10 cellular contexts compared by ENCODE assay signal in the genomic region with DNA sequence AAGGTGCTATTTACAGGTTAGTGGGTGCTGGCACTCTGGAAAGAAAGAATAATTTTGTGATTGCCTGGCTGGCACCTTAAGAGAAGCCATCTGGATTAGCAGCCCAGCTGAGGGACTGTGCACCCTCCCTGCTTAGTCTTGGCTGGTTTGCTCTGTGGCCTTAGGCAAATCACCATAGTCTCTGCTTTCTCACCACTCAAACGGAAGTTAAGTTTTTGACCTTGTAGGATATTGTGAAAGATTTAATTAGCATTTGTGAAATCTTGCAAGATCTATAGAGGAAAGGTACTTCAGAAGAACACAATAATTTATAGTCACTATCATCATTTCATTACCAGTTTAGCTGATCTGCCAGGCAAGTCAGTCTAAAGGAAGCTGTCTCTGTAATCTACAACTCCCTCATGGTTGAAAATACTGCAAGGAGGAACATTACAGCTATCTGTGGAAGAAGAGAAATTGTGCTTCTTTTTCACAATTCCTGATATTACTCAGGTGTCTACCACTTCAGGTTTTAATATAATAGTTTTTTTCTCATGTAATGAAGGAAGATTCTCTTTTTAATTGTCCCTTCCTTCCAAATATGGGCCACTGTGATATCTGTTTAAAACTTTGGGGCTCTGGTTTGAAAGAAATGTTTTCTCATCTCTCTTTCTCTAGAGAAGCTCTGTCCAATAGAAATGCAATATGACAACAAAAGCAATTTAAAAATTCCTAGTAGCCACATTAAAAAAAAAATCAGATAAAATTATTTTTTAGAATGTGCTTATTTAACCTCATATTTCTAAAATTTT.
DNase-seq lines count a peak whose midpoint lies in the region; ATAC-seq, FAIRE-seq and TF ChIP-seq lines count a peak whose summit lies in the region.
"Had no signal": no experiment of that assay in that cellular context is flagged by ENCODE, and none has a peak within 500 bp of the region (broad histone marks: within the 10 kb centered on the region; RNA-seq: fewer than 3 reads in every experiment).

No MANE protein-coding gene starts in this region.

- H3K9me3 Mint-ChIP-seq in activated naive CD8-positive, alpha-beta T cell treated with anti-CD3 and anti-CD28 coated beads, Interleukin-2, amount 50 U/mL, for 24 hours: no peaks in the 10 kb centered on the region

- H3K4me2 ChIP-seq in GM12878 (ENCODE audit: control insufficient read depth, insufficient read depth) (peak overlapping the region; percentile 86), smooth muscle cell (no peak overlapping the region)

- H3K27ac ChIP-seq in GM12878 (ENCODE audit: control insufficient read depth, insufficient read depth) (peak overlapping the region; percentile 60), smooth muscle cell (ENCODE audit: low read depth) (no peak overlapping the region)
- H3K27ac ChIP-seq: skin epidermis had no signal

- TF ChIP-seq CTCF in GM12878 (IDR thresholded peaks at IDR 0.05 in 2 of 3, conservative IDR thresholded peaks at IDR 0.05 in 1 of 3; ENCODE audit: control insufficient read depth in 2 of 3, extremely low read depth in 1 of 3, insufficient read depth in 1 of 3, low read depth in 3 of 3, low read length in 3 of 3) (no peak), smooth muscle cell (IDR thresholded peaks at IDR 0.05; ENCODE audit: borderline replicate concordance, insufficient read depth, poor library complexity, severe bottlenecking) (no peak)

- no peaks in the 10 kb centered on the region for H3K27me3 Mint-ChIP-seq in activated naive CD8-positive, alpha-beta T cell treated with anti-CD3 and anti-CD28 coated beads, Interleukin-2, amount 50 U/mL, for 24 hours

- H2AFZ ChIP-seq in GM12878 (ENCODE audit: control insufficient read depth, low read depth, low read length) (no peak overlapping the region; the same call in 1 of the 2 replicates), smooth muscle cell (ENCODE audit: low read depth) (no peak overlapping the region)

- H3K4me1 ChIP-seq in GM12878 (ENCODE audit: control insufficient read depth, insufficient read depth, low read length) (peaks cover 41% of the 10 kb centered on the region), smooth muscle cell (ENCODE audit: low read depth) (peaks cover 3% of the 10 kb centered on the region)

- no peaks in the 10 kb centered on the region for H3K36me3 Mint-ChIP-seq in activated naive CD8-positive, alpha-beta T cell treated with anti-CD3 and anti-CD28 coated beads, Interleukin-2, amount 50 U/mL, for 24 hours (ENCODE audit: low read depth)

- ATAC-seq in GM18499 (IDR thresholded peaks at IDR 0.05; ENCODE audit: insufficient read depth, unreplicated experiment): peak; percentile 74
- ATAC-seq in GM21367 (IDR thresholded peaks at IDR 0.05; ENCODE audit: unreplicated experiment): peak; percentile 79
- peak; percentile 72 for ATAC-seq in HG03196 (IDR thresholded peaks at IDR 0.05; ENCODE audit: unreplicated experiment)
- peak; percentile 90 for ATAC-seq in GM12878
- ATAC-seq in activated naive CD8-positive, alpha-beta T cell treated with anti-CD3 and anti-CD28 coated beads, Interleukin-2, amount 50 U/mL, for 24 hours: no peak
- ATAC-seq: activated CD4-positive, CD25-positive, alpha-beta regulatory T cell treated with anti-CD3 and anti-CD28 coated beads, Interleukin-2, amount 50 U/mL, for 24 hours had no signal

- POLR2A ChIA-PET in GM12878 (lab: Charles Lee): interaction anchor here (0.5 to 2.3 kb wide), 7 partner anchors 9 to 304 kb away, joined by 3 to 10 read pairs (median 4); no protein-coding TSS in a partner anchor

- in situ Hi-C loops in GM12878 (cut with MboI): no loop called here

- H3K4me3 ChIP-seq in GM12878: no peak overlapping the region
- no peak overlapping the region for H3K4me3 ChIP-seq in smooth muscle cell
- H3K4me3 ChIP-seq: skin epidermis had no signal

- H3K27me3 ChIP-seq in GM12878 (replicated peaks in 1 of 2; ENCODE audit: control insufficient read depth in 2 of 2, insufficient read depth in 2 of 2, low read length in 1 of 2) (no peaks in the 10 kb centered on the region), smooth muscle cell (ENCODE audit: low read depth) (no peaks in the 10 kb centered on the region)

- H4K20me1 ChIP-seq in GM12878 (ENCODE audit: control insufficient read depth, insufficient read depth) (no peaks in the 10 kb centered on the region), smooth muscle cell (ENCODE audit: low read depth) (no peaks in the 10 kb centered on the region)

- RAD21 ChIA-PET in GM12878 (lab: Charles Lee; ENCODE audit: unreplicated experiment): interaction anchor here (1.2 to 6.9 kb wide), 10 partner anchors 8 to 303 kb away, joined by 3 to 73 read pairs (median 14); partner anchors contain the start of genes KLLN and PTEN

- TF ChIP-seq POLR2A in GM12878 (IDR thresholded peaks at IDR 0.05; ENCODE audit: low read depth, low read length): no peak

- no peaks in the 10 kb centered on the region; the same call in 2 of the 3 replicates for H3K9me3 ChIP-seq in GM12878 (replicated peaks; ENCODE audit: control insufficient read depth, insufficient read depth, low read length)
- no peaks in the 10 kb centered on the region for H3K9me3 ChIP-seq in smooth muscle cell (replicated peaks; ENCODE audit: low read depth)

- H3K27ac Mint-ChIP-seq in activated naive CD8-positive, alpha-beta T cell treated with anti-CD3 and anti-CD28 coated beads, Interleukin-2, amount 50 U/mL, for 24 hours: no peak overlapping the region

- CTCF ChIA-PET in GM12878 (lab: Yijun Ruan, JAX): interaction anchor here (1.2 to 4.5 kb wide), 3 partner anchors 8 to 25 kb away, joined by 6 to 24 read pairs (median 8); no protein-coding TSS in a partner anchor

- SMC1A ChIA-PET in GM12878 (lab: Charles Lee; ENCODE audit: uncharacterized antibody, unreplicated experiment): interaction anchor here (0.6 to 19.3 kb wide), 13 partner anchors 9 to 443 kb away, joined by 3 to 229 read pairs (median 3); partner anchors contain the start of genes KLLN and PTEN

- no TSS peak for BruUV-seq in GM12878 (replicated peaks; lab: Mats Ljungman, UMichigan)

- H3K79me2 ChIP-seq in GM12878 (ENCODE audit: control insufficient read depth, insufficient read depth, low read length) (peaks cover 5% of the 10 kb centered on the region), smooth muscle cell (ENCODE audit: low read depth) (no peaks in the 10 kb centered on the region)

- H3K9ac ChIP-seq in GM12878 (ENCODE audit: control insufficient read depth, insufficient read depth, low read length) (peak overlapping the region; percentile 46), smooth muscle cell (ENCODE audit: low read depth) (no peak overlapping the region)

- FAIRE-seq in GM12878 (lab: Jason Lieb, UNC): peak; percentile 64

- intact Hi-C loops in GM12878 (cut with micrococcal nuclease; ENCODE audit: unreplicated experiment): no loop called here

- TF ChIP-seq RAD21 in GM12878 (IDR thresholded peaks at IDR 0.05; ENCODE audit: insufficient read depth, low read depth, low read length): no peak

- no peaks in the 10 kb centered on the region for H3F3A ChIP-seq in smooth muscle cell (ENCODE audit: low read depth)

- H3K4me3 Mint-ChIP-seq in activated naive CD8-positive, alpha-beta T cell treated with anti-CD3 and anti-CD28 coated beads, Interleukin-2, amount 50 U/mL, for 24 hours: no peak overlapping the region

- 0% methylated on average over 1 of the region's 1 CpG for WGBS in GM12878 (ENCODE audit: insufficient coverage, insufficient replicate concordance, low lambda C conversion rate, missing lambda C conversion rate)
- 43% methylated on average over 1 of the region's 1 CpG for WGBS in smooth muscle cell (ENCODE audit: low lambda C conversion rate)

- peaks cover 14% of the 10 kb centered on the region for H3K4me1 Mint-ChIP-seq in activated naive CD8-positive, alpha-beta T cell treated with anti-CD3 and anti-CD28 coated beads, Interleukin-2, amount 50 U/mL, for 24 hours

- H3K36me3 ChIP-seq in GM12878 (ENCODE audit: control insufficient read depth in 2 of 2, insufficient read depth in 2 of 2, low read length in 1 of 2) (no peaks in the 10 kb centered on the region), smooth muscle cell (ENCODE audit: low read depth) (no peaks in the 10 kb centered on the region)

- TF ChIP-seq EP300 in GM12878 (IDR thresholded peaks at IDR 0.05; ENCODE audit: borderline replicate concordance in 1 of 2, control insufficient read depth in 1 of 2, low read depth in 2 of 2, low read length in 2 of 2): 0 out of 4 replicates have a peak, but pooled peaks have one; percentile 11 to 41

- DNase-seq in GM12878 (ENCODE audit: low read depth, low spot score) (no peak), smooth muscle cell (lab: John Stamatoyannopoulos, UW; ENCODE audit: unreplicated experiment) (no peak), putamen (ENCODE audit: low spot score) (no peak), iPS-NIHi11 (ENCODE audit: low spot score) (no peak)
- no peak for DNase-seq in activated naive CD8-positive, alpha-beta T cell treated with anti-CD3 and anti-CD28 coated beads, Interleukin-2, amount 50 U/mL, for 24 hours

TF ChIP-seq in GM12878, 131 proteins besides CTCF, POLR2A, EP300 and RAD21 (continues in another document):
- TF ChIP-seq, protein P1, sequence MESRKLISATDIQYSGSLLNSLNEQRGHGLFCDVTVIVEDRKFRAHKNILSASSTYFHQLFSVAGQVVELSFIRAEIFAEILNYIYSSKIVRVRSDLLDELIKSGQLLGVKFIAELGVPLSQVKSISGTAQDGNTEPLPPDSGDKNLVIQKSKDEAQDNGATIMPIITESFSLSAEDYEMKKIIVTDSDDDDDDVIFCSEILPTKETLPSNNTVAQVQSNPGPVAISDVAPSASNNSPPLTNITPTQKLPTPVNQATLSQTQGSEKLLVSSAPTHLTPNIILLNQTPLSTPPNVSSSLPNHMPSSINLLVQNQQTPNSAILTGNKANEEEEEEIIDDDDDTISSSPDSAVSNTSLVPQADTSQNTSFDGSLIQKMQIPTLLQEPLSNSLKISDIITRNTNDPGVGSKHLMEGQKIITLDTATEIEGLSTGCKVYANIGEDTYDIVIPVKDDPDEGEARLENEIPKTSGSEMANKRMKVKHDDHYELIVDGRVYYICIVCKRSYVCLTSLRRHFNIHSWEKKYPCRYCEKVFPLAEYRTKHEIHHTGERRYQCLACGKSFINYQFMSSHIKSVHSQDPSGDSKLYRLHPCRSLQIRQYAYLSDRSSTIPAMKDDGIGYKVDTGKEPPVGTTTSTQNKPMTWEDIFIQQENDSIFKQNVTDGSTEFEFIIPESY (IDR thresholded peaks at IDR 0.05): no peak
- 0 out of 2 replicates have a peak, but pooled peaks have one; percentile 32 for TF ChIP-seq GATAD2B (conservative IDR thresholded peaks at IDR 0.05; ENCODE audit: low read depth)
- peak; percentile 58; the same call in 1 of the 2 replicates for TF ChIP-seq RUNX3 (IDR thresholded peaks at IDR 0.05; ENCODE audit: low read length)
- no peak for TF ChIP-seq BRCA1 (IDR thresholded peaks at IDR 0.05; ENCODE audit: low read depth, low read length)
- peak; percentile 75 for TF ChIP-seq TCF12 (IDR thresholded peaks at IDR 0.05; ENCODE audit: low read depth, low read length)
